Comparison of ENCODE assay signal across 11 cellular contexts in the genomic region with DNA sequence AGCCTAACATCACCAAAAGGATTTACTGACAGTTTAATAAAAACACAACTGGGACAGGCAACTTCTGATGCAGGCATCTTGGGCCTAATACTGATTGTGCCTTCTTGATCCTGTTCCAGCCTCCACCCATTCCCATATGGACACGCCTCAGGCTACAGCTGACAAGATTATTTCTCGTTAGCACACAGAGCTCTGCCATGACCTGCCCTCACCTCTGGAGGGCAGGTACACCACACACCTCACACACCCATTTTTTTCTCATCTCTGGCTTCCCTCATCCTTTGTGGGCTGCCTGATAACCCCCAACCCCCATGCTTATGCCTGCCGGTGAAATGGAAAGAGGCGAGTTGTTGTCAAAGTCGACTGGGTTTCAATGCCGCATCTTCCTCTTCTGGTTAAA.
A peak's percentile ranks its signal among the peaks of the same experiment; 100 is the strongest.
DNase-seq lines count a peak whose midpoint lies in the region; ATAC-seq and TF ChIP-seq lines count a peak whose summit lies in the region.
"Had no signal": no experiment of that assay in that cellular context is flagged by ENCODE, and none has a peak within 500 bp of the region (broad histone marks: within the 10 kb centered on the region; RNA-seq: fewer than 3 reads in every experiment).

No MANE protein-coding gene starts in this region.

- POLR2A ChIA-PET in RWPE1 (lab: Yijun Ruan, JAX; ENCODE audit: low non-redundant PET), result no interaction called here

- CTCF ChIA-PET in RWPE1 (lab: Yijun Ruan, JAX), result interaction anchor here (0.6 to 0.7 kb wide), 2 partner anchors 16 to 144 kb away, joined by 3 read pairs; no protein-coding TSS in a partner anchor

- TF ChIP-seq CTCF in RWPE1 (conservative IDR thresholded peaks at IDR 0.05; ENCODE audit: low read depth), result peak; percentile 63

- DNase-seq in Right ventricle myocardium superior (no peak), cardiac septum (ENCODE audit: low spot score) (no peak), RWPE1 (ENCODE audit: low spot score) (peak; percentile 85), left ventricle myocardium superior (no peak), COLO829 (ENCODE audit: low spot score) (no peak), putamen (ENCODE audit: low spot score) (no peak)
- no peak for DNase-seq in stimulated activated CD4-positive, alpha-beta T cell treated with anti-CD3 and anti-CD28 coated beads, Interleukin-15, amount 100 ng/mL, for 24 hours
- DNase-seq: activated gamma-delta T cell; central memory CD4-positive, alpha-beta T cell; NCI-H510A treated with DMSO at 0.1 percent for 48 hours had no signal

- intact Hi-C loops in Right ventricle myocardium superior (cut with DNase I) (no loop called here), cardiac septum (cut with DNase I) (loop anchor here (5.0 kb wide), 1 partner anchor 78 kb away; no protein-coding TSS in a partner anchor), left ventricle myocardium superior (cut with micrococcal nuclease) (no loop called here)

- H3K27ac ChIP-seq in RWPE1, result peak overlapping the region; percentile 60

- ATAC-seq in Right ventricle myocardium superior (ENCODE audit: poor library complexity) (peak; percentile 70), left ventricle myocardium superior (peak; percentile 66), GM18858 (IDR thresholded peaks at IDR 0.05; ENCODE audit: unreplicated experiment) (no peak)
